ENCODE assay signal across 18 cellular contexts in the genomic region with DNA sequence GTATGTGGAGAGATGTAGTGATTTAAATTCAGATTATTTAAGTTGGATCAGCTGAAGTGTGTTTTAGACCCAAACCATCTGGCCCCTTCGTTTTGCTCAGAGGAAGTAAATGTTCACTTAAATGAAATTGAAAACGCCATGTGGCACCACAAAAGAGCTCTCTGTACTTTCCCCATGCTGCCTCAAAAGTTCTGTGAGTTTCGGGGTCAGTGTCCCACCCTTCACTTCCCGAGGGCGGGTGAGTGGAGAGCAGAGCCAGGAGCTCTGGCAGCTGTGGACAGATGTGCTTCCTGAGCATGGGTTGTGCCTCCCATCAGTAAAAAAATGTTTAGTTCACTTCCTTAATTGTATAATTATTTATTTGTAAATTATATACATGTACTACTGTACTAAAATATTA. TPM values are rescaled to one million over a fixed set of nuclear protein-coding genes. Genes with fewer than 3 reads are reported as not detected.
"Had no signal": no experiment of that assay in that cellular context is flagged by ENCODE, and none has a peak within 500 bp of the region (broad histone marks: within the 10 kb centered on the region; RNA-seq: fewer than 3 reads in every experiment).

No MANE protein-coding gene starts in this region.

- H3K27ac Mint-ChIP-seq: activated CD4-positive, alpha-beta memory T cell treated with anti-CD3 and anti-CD28 coated beads, Interleukin-2, amount 10 ng/mL, durations not matched to agents 7 days and 5 days; activated CD4-positive, alpha-beta T cell treated with anti-CD3 and anti-CD28 coated beads, Interleukin-2, amount 10 ng/mL, durations not matched to agents 7 days and 5 days; activated T-cell treated with anti-CD3 and anti-CD28 coated beads, Interleukin-2, amount 50 U/mL, for 24 hours; dendritic cell treated with granulocyte-macrophage colony-stimulating factor and Interleukin-4, amounts not matched to agents 40 ng/mL and 50 ng/mL, for 4 days; stimulated activated naive B cell treated with anti-CD40 and anti-IgM and Interleukin-4, amounts not matched to agents 10 μg/mL and 1 μg/mL and 100 μg/mL, for 72 hours; WTC11 had no signal

- H3K27ac ChIP-seq: breast epithelium, esophagus muscularis mucosa, foreskin keratinocyte, pancreas, psoas muscle, right atrium auricular region, stomach, thyroid gland had no signal

- DNase-seq: activated gamma-delta T cell had no signal

- ATAC-seq: foreskin keratinocyte, T-cell had no signal

- H3K27me3 ChIP-seq: breast epithelium, pancreas, right atrium auricular region, thyroid gland had no signal

- H3K4me3 ChIP-seq: breast epithelium, esophagus muscularis mucosa, pancreas, psoas muscle, right atrium auricular region, smooth muscle cell, stomach, thyroid gland had no signal

- H3K9me3 Mint-ChIP-seq: activated CD4-positive, alpha-beta memory T cell treated with anti-CD3 and anti-CD28 coated beads, Interleukin-2, amount 10 ng/mL, durations not matched to agents 7 days and 5 days; activated CD4-positive, alpha-beta T cell treated with anti-CD3 and anti-CD28 coated beads, Interleukin-2, amount 10 ng/mL, durations not matched to agents 7 days and 5 days; activated T-cell treated with anti-CD3 and anti-CD28 coated beads, Interleukin-2, amount 50 U/mL, for 24 hours; dendritic cell treated with granulocyte-macrophage colony-stimulating factor and Interleukin-4, amounts not matched to agents 40 ng/mL and 50 ng/mL, for 4 days; stimulated activated naive B cell treated with anti-CD40 and anti-IgM and Interleukin-4, amounts not matched to agents 10 μg/mL and 1 μg/mL and 100 μg/mL, for 72 hours; T-cell; WTC11 had no signal

- H3K4me3 Mint-ChIP-seq: activated CD4-positive, alpha-beta memory T cell treated with anti-CD3 and anti-CD28 coated beads, Interleukin-2, amount 10 ng/mL, durations not matched to agents 7 days and 5 days; activated CD4-positive, alpha-beta T cell treated with anti-CD3 and anti-CD28 coated beads, Interleukin-2, amount 10 ng/mL, durations not matched to agents 7 days and 5 days; activated T-cell treated with anti-CD3 and anti-CD28 coated beads, Interleukin-2, amount 50 U/mL, for 24 hours; dendritic cell treated with granulocyte-macrophage colony-stimulating factor and Interleukin-4, amounts not matched to agents 40 ng/mL and 50 ng/mL, for 4 days; T-cell; WTC11 had no signal

- H3K4me2 ChIP-seq: smooth muscle cell had no signal

- H3K4me1 ChIP-seq: breast epithelium, foreskin keratinocyte had no signal

- H3K9me3 ChIP-seq: breast epithelium, esophagus muscularis mucosa, pancreas, psoas muscle, right atrium auricular region, stomach, thyroid gland had no signal

- H3K36me3 Mint-ChIP-seq: stimulated activated naive B cell treated with anti-CD40 and anti-IgM and Interleukin-4, amounts not matched to agents 10 μg/mL and 1 μg/mL and 100 μg/mL, for 72 hours; T-cell; WTC11 had no signal

- H3K36me3 ChIP-seq: breast epithelium, esophagus muscularis mucosa, pancreas, right atrium auricular region, stomach, thyroid gland had no signal

RNA-seq across cellular contexts. Expression of gene PSD2, which starts 48.4 kb away (rescaled TPM):
- total RNA-seq: activated CD4-positive, alpha-beta memory T cell treated with anti-CD3 and anti-CD28 coated beads, Interleukin-2, amount 10 ng/mL, durations not matched to agents 7 days and 5 days; activated CD4-positive, alpha-beta T cell treated with anti-CD3 and anti-CD28 coated beads, Interleukin-2, amount 10 ng/mL, durations not matched to agents 7 days and 5 days; foreskin keratinocyte; T-helper 2 cell treated with Interferon-gamma antibody and Interleukin-4, amounts not matched to agents 100 ng/mL and 5 ng/mL, for 36 hours had no signal
